Comparison of ENCODE assay signal across 14 cellular contexts in genomic region chr12:52551466-52551865, GRCh38. TPM values are rescaled to one million over a fixed set of nuclear protein-coding genes. Genes with fewer than 3 reads are reported as not detected.
A peak's percentile ranks its signal among the peaks of the same experiment; 100 is the strongest.
DNase-seq lines count a peak whose midpoint lies in the region; ATAC-seq, FAIRE-seq and TF ChIP-seq lines count a peak whose summit lies in the region.
"Had no signal": no experiment of that assay in that cellular context is flagged by ENCODE, and none has a peak within 500 bp of the region (broad histone marks: within the 10 kb centered on the region; RNA-seq: fewer than 3 reads in every experiment).

No MANE protein-coding gene starts in this region.

- H3K4me3 ChIP-seq in WERI-Rb-1 (ENCODE audit: low read depth, low read length): no peak overlapping the region
- H3K4me3 ChIP-seq in small intestine (ENCODE audit: low read depth in 1 of 2, low read length in 2 of 2): no peak overlapping the region
- H3K4me3 ChIP-seq: GM23248, PC-9 had no signal

- ATAC-seq in GM18519 (IDR thresholded peaks at IDR 0.05; ENCODE audit: low FRiP score, unreplicated experiment) (no peak), HG02642 (IDR thresholded peaks at IDR 0.05; ENCODE audit: poor library complexity, unreplicated experiment) (no peak), GM18861 (IDR thresholded peaks at IDR 0.05; ENCODE audit: unreplicated experiment) (no peak)

- H3K27me3 ChIP-seq in WERI-Rb-1 (ENCODE audit: insufficient read depth, low read depth, severe bottlenecking) (peaks cover 95% of the 10 kb centered on the region), small intestine (ENCODE audit: control insufficient read depth in 2 of 2, insufficient read depth in 2 of 2, low read length in 2 of 2) (no peaks in the 10 kb centered on the region)

- no peaks in the 10 kb centered on the region for H3K4me1 ChIP-seq in small intestine (ENCODE audit: control insufficient read depth in 2 of 2, insufficient read depth in 1 of 2, low read depth in 1 of 2, low read length in 1 of 2)

- H3K9me3 ChIP-seq in WERI-Rb-1 (ENCODE audit: severe bottlenecking): no peaks in the 10 kb centered on the region
- no peaks in the 10 kb centered on the region for H3K9me3 ChIP-seq in small intestine (ENCODE audit: control insufficient read depth, low read depth)

- DNase-seq in ELF-1 (ENCODE audit: low read depth, low spot score) (peak; percentile 53), WERI-Rb-1 (peak; percentile 9), islet precursor cell (peak; percentile 89), small intestine (peak; percentile 26)
- DNase-seq: GM23248, NCI-H1048, NCI-H2081 treated with DMSO at 0.1 percent for 48 hours, NCI-H510A treated with DMSO at 0.1 percent for 48 hours, NCI-H82 had no signal

- no peak for TF ChIP-seq CTCF in WERI-Rb-1 (IDR thresholded peaks at IDR 0.05; ENCODE audit: low read depth, low read length)

- WGBS in small intestine, 3 donors: 25 to 44% (median 33%) methylated on average over 5 of the region's 5 CpGs

- H3K27ac ChIP-seq in WERI-Rb-1: no peak overlapping the region
- H3K27ac ChIP-seq in small intestine (ENCODE audit: low read depth in 1 of 2, low read length in 1 of 2): no peak overlapping the region
- H3K27ac ChIP-seq: C4-2B, GM23248, PC-9 had no signal

- no peaks in the 10 kb centered on the region for H3K36me3 ChIP-seq in WERI-Rb-1
- no peaks in the 10 kb centered on the region for H3K36me3 ChIP-seq in small intestine (ENCODE audit: control insufficient read depth in 2 of 2, insufficient read depth in 2 of 2, low read length in 2 of 2)

- no peak for FAIRE-seq in small intestine (lab: Jason Lieb, UNC)

RNA-seq across cellular contexts. Expression of gene KRT71, which starts 1.5 kb away (rescaled TPM):
- not detected for polyA plus RNA-seq in small intestine
- polyA plus RNA-seq: GM23248 had no signal

RNA-seq across cellular contexts. Expression of gene KRT74, which starts 22.2 kb away (rescaled TPM):
- polyA plus RNA-seq in small intestine: under 1 TPM in 1 of 3 donors, not detected in 2; 0.27 TPM
- polyA plus RNA-seq: GM23248 had no signal

RNA-seq across cellular contexts. Expression of gene KRT5, which starts 31.3 kb away (rescaled TPM):
- 1 to 10 TPM in 2 of 3 donors, under 1 TPM in 1; 0.79 to 6.5 (median 5.6) TPM for polyA plus RNA-seq in small intestine
- polyA plus RNA-seq: GM23248 had no signal

RNA-seq across cellular contexts. Expression of gene KRT72, which starts 49.8 kb away (rescaled TPM):
- polyA plus RNA-seq in small intestine: 10 to 100 TPM in 1 of 3 donors, 1 to 10 TPM in 2; 3.2 to 24.6 (median 9.8) TPM
- polyA plus RNA-seq: GM23248 had no signal

RNA-seq across cellular contexts. Expression of gene KRT6A, which starts 58.4 kb away (rescaled TPM):
- polyA plus RNA-seq in small intestine: 1 to 10 TPM in 2 of 3 donors, under 1 TPM in 1; 0.13 to 6.7 (median 3.2) TPM
- polyA plus RNA-seq: GM23248 had no signal

Comparison
In these comparisons a context has a peak if more than half of its experiments do, and no peak if none do; other contexts are left out.
1. DNase-seq: peak in every context shown above with its lines; median percentile 89 in islet precursor cell; 53 in ELF-1; 26 in small intestine; 9 in WERI-Rb-1.